ENCODE assay signal across 8 cellular contexts in genomic region chr17:50920041-50920410, GRCh38. TPM values are rescaled to one million over a fixed set of nuclear protein-coding genes. Genes with fewer than 3 reads are reported as not detected.
DNase-seq lines count a peak whose midpoint lies in the region; ATAC-seq and TF ChIP-seq lines count a peak whose summit lies in the region.

No MANE protein-coding gene starts in this region.

- H3K27me3 ChIP-seq in GM23248 (replicated peaks; ENCODE audit: insufficient read depth) (no peaks in the 10 kb centered on the region), PC-3 (ENCODE audit: low read length) (no peaks in the 10 kb centered on the region), trophoblast cell (ENCODE audit: insufficient read depth, low read length) (no peaks in the 10 kb centered on the region)

- H3K9me3 ChIP-seq in GM23248 (ENCODE audit: low read depth) (no peaks in the 10 kb centered on the region), PC-3 (ENCODE audit: low read length) (no peaks in the 10 kb centered on the region), trophoblast cell (ENCODE audit: insufficient read depth, low read depth, low read length) (no peaks in the 10 kb centered on the region)

- H3K4me2 ChIP-seq in GM23248 (ENCODE audit: unreplicated experiment) = no peak overlapping the region
- H3K4me2 ChIP-seq in PC-3 (ENCODE audit: low read length) = peak overlapping the region; percentile 77
- H3K4me2 ChIP-seq in trophoblast cell (ENCODE audit: low read length) = peak overlapping the region; percentile 5

- H3K4me3 ChIP-seq in GM23248 (no peak overlapping the region), PC-3 (ENCODE audit: low read length) (peak overlapping the region; percentile 19; the same call in 1 of the 2 replicates), trophoblast cell (ENCODE audit: low read depth, low read length) (no peak overlapping the region)

- no peak overlapping the region for H2BK12ac ChIP-seq in trophoblast cell (ENCODE audit: low read length)

- H3K4me1 ChIP-seq in GM23248 (ENCODE audit: insufficient read depth) (peaks cover 17% of the 10 kb centered on the region), PC-3 (ENCODE audit: insufficient read depth, low read length) (peaks cover 17% of the 10 kb centered on the region), trophoblast cell (ENCODE audit: control insufficient read depth in 1 of 2, insufficient read depth in 2 of 2, low read length in 2 of 2) (peaks cover 11 to 17% of the 10 kb centered on the region in 2 experiments)

- WGBS in GM23248 (ENCODE audit: low coverage in 1 of 2, low lambda C conversion rate in 2 of 2, missing lambda C conversion rate in 2 of 2), 2 experiments = 76 to 80% methylated on average over 8 of the region's 8 CpGs
- no CpG with 5 or more reads among the region's 8 CpGs for WGBS in trophoblast cell (ENCODE audit: extremely low coverage, insufficient coverage, insufficient read length)

- CTCF ChIA-PET in PC-3 (lab: Charles Lee) = no interaction called here

- H3K27ac ChIP-seq in GM23248 (0 out of 2 replicates have a peak overlapping the region, but pooled peaks have one; percentile 1), PC-3 (ENCODE audit: low read length) (peak overlapping the region; percentile 73), epithelial cell of prostate (peak overlapping the region; percentile 79), trophoblast cell (ENCODE audit: low read depth, low read length) (no peak overlapping the region)

- H3K79me1 ChIP-seq in trophoblast cell (ENCODE audit: low read length) = peaks cover 4% of the 10 kb centered on the region

- no peak overlapping the region for H4K12ac ChIP-seq in trophoblast cell (ENCODE audit: low read depth, low read length)

- H3K36me3 ChIP-seq in GM23248 (ENCODE audit: low read depth) = no peaks in the 10 kb centered on the region
- no peaks in the 10 kb centered on the region for H3K36me3 ChIP-seq in PC-3 (ENCODE audit: low read depth, low read length)
- no peaks in the 10 kb centered on the region for H3K36me3 ChIP-seq in trophoblast cell (ENCODE audit: control insufficient read depth in 1 of 2, insufficient read depth in 2 of 2, low read length in 2 of 2)

- no peak overlapping the region for H3K14ac ChIP-seq in trophoblast cell (ENCODE audit: low read length)

- POLR2A ChIA-PET in PC-3 (lab: Charles Lee; ENCODE audit: unreplicated experiment) = interaction anchor here (1.3 kb wide), 1 partner anchor 54 kb away, joined by 3 read pairs; the partner anchor contains the start of gene TOB1

- no peak overlapping the region for H3K23ac ChIP-seq in trophoblast cell (ENCODE audit: low read length)

- in situ Hi-C loops in GM23248 (cut with MboI) = no loop called here

- no peaks in the 10 kb centered on the region for H3K9me2 ChIP-seq in GM23248 (ENCODE audit: insufficient read depth)
- H3K9me2 ChIP-seq in PC-3 (replicated peaks; ENCODE audit: low read length) = no peaks in the 10 kb centered on the region

- ATAC-seq in PC-3 (peak; percentile 10), GM19467 (IDR thresholded peaks at IDR 0.05; ENCODE audit: unreplicated experiment) (no peak), GM21717 (IDR thresholded peaks at IDR 0.05; ENCODE audit: unreplicated experiment) (no peak)

- no peak overlapping the region for H2BK5ac ChIP-seq in trophoblast cell (ENCODE audit: low read depth, low read length, poor library complexity)

- peak overlapping the region; percentile 26 for H2AK5ac ChIP-seq in trophoblast cell (ENCODE audit: low read length)

- no peak overlapping the region for H4K91ac ChIP-seq in trophoblast cell (ENCODE audit: low read depth, low read length)

- H4K20me1 ChIP-seq in GM23248 (ENCODE audit: insufficient read depth) (no peaks in the 10 kb centered on the region), PC-3 (ENCODE audit: low read length) (no peaks in the 10 kb centered on the region)

- DNase-seq in GM23248 (no peak), PC-3 (peak; percentile 42), epithelial cell of prostate (ENCODE audit: low read depth, low spot score) (no peak), trophoblast cell (no peak), amygdala (lab: John Stamatoyannopoulos, UW) (no peak)
- no peak for DNase-seq in stimulated activated CD4-positive, alpha-beta T cell treated with anti-CD3 and anti-CD28 coated beads, Interleukin-4, amount 100 ng/mL, for 24 hours

- no peak overlapping the region for H4K8ac ChIP-seq in trophoblast cell (ENCODE audit: low read depth, low read length)

- no peak overlapping the region for H2AFZ ChIP-seq in GM23248
- peak overlapping the region; percentile 42 for H2AFZ ChIP-seq in PC-3 (ENCODE audit: low read length)
- H2AFZ ChIP-seq in trophoblast cell (ENCODE audit: insufficient read depth, low read length, poor library complexity) = peak overlapping the region; percentile 19

- H3K79me2 ChIP-seq in GM23248 (ENCODE audit: insufficient read depth) = no peaks in the 10 kb centered on the region
- H3K79me2 ChIP-seq in PC-3 (ENCODE audit: low read length) = no peaks in the 10 kb centered on the region
- H3K79me2 ChIP-seq in trophoblast cell (ENCODE audit: control insufficient read depth, insufficient read depth, low read length, poor library complexity) = no peaks in the 10 kb centered on the region

- intact Hi-C loops in PC-3 (cut with micrococcal nuclease) = no loop called here

- H3F3A ChIP-seq in GM23248 (ENCODE audit: insufficient read depth) (0 out of 2 replicates have a peak, but pooled peaks cover 11% of the 10 kb centered on the region), PC-3 (ENCODE audit: low read length, unreplicated experiment) (no peaks in the 10 kb centered on the region)

- H3K9ac ChIP-seq in GM23248 (peak overlapping the region; percentile 59), PC-3 (ENCODE audit: low read length) (peak overlapping the region; percentile 55), trophoblast cell (ENCODE audit: low read length) (no peak overlapping the region)

- BruUV-seq in PC-3 (replicated peaks; lab: Mats Ljungman, UMichigan) = no TSS peak

- no peak overlapping the region for H3K18ac ChIP-seq in trophoblast cell (ENCODE audit: low read length)

- no peak for TF ChIP-seq CTCF in PC-3 (conservative IDR thresholded peaks at IDR 0.05; ENCODE audit: low read depth, low read length)

- no peak overlapping the region for H3K4ac ChIP-seq in trophoblast cell (ENCODE audit: low read depth, low read length)

- no peak overlapping the region for H2BK120ac ChIP-seq in trophoblast cell (ENCODE audit: insufficient read depth, low read length, poor library complexity)

RNA-seq across cellular contexts. Expression of gene TOB1, which starts 53.9 kb away (rescaled TPM):
- total RNA-seq in GM23248 (2014; rRNA removed; shearing (Covaris generic)) = 6.7 and 8.4 TPM in 2 replicates
- 93.8 and 96.4 TPM in 2 replicates for polyA plus RNA-seq in GM23248 (2016; fragmentation: Nextera tagmentation; extraction: Ambion mirVana)
- 28.7 and 39.3 TPM in 2 replicates for total RNA-seq in PC-3 (2014; rRNA removed)
- 25.0 and 26.0 TPM in 2 replicates for polyA plus RNA-seq in trophoblast cell (2013)
